ENCODE assay signal across 1 cellular context in genomic region chr1:32179443-32180185, GRCh38.
TF ChIP-seq lines count a peak whose summit lies in the region.

TXLNA (plus strand) TSS chr1:32179675; CDS start chr1:32180346, 671 bp downstream.

TF ChIP-seq in K562, 482 proteins besides CTCF, POLR2A, EP300 and RAD21 (continued from another document and continues in another):
- TF ChIP-seq, protein P1, sequence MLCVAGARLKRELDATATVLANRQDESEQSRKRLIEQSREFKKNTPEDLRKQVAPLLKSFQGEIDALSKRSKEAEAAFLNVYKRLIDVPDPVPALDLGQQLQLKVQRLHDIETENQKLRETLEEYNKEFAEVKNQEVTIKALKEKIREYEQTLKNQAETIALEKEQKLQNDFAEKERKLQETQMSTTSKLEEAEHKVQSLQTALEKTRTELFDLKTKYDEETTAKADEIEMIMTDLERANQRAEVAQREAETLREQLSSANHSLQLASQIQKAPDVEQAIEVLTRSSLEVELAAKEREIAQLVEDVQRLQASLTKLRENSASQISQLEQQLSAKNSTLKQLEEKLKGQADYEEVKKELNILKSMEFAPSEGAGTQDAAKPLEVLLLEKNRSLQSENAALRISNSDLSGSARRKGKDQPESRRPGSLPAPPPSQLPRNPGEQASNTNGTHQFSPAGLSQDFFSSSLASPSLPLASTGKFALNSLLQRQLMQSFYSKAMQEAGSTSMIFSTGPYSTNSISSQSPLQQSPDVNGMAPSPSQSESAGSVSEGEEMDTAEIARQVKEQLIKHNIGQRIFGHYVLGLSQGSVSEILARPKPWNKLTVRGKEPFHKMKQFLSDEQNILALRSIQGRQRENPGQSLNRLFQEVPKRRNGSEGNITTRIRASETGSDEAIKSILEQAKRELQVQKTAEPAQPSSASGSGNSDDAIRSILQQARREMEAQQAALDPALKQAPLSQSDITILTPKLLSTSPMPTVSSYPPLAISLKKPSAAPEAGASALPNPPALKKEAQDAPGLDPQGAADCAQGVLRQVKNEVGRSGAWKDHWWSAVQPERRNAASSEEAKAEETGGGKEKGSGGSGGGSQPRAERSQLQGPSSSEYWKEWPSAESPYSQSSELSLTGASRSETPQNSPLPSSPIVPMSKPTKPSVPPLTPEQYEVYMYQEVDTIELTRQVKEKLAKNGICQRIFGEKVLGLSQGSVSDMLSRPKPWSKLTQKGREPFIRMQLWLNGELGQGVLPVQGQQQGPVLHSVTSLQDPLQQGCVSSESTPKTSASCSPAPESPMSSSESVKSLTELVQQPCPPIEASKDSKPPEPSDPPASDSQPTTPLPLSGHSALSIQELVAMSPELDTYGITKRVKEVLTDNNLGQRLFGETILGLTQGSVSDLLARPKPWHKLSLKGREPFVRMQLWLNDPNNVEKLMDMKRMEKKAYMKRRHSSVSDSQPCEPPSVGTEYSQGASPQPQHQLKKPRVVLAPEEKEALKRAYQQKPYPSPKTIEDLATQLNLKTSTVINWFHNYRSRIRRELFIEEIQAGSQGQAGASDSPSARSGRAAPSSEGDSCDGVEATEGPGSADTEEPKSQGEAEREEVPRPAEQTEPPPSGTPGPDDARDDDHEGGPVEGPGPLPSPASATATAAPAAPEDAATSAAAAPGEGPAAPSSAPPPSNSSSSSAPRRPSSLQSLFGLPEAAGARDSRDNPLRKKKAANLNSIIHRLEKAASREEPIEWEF (CRISPR knock-in tag; IDR thresholded peaks at IDR 0.05) = 0 out of 2 replicates have a peak, but pooled peaks have one; percentile 1
- no peak for TF ChIP-seq SRSF3 (IDR thresholded peaks at IDR 0.05; ENCODE audit: insufficient read depth, low read length)
- 0 out of 2 replicates have a peak, but pooled peaks have one; percentile 56 for TF ChIP-seq ZSCAN29 (IDR thresholded peaks at IDR 0.05)
- TF ChIP-seq, protein P2, sequence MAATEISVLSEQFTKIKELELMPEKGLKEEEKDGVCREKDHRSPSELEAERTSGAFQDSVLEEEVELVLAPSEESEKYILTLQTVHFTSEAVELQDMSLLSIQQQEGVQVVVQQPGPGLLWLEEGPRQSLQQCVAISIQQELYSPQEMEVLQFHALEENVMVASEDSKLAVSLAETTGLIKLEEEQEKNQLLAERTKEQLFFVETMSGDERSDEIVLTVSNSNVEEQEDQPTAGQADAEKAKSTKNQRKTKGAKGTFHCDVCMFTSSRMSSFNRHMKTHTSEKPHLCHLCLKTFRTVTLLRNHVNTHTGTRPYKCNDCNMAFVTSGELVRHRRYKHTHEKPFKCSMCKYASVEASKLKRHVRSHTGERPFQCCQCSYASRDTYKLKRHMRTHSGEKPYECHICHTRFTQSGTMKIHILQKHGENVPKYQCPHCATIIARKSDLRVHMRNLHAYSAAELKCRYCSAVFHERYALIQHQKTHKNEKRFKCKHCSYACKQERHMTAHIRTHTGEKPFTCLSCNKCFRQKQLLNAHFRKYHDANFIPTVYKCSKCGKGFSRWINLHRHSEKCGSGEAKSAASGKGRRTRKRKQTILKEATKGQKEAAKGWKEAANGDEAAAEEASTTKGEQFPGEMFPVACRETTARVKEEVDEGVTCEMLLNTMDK (IDR thresholded peaks at IDR 0.05; ENCODE audit: borderline replicate concordance, insufficient read depth, low read depth, low read length, poor library complexity, severe bottlenecking) = peak; percentile 13
- TF ChIP-seq ZNF384 (IDR thresholded peaks at IDR 0.05; ENCODE audit: low read depth, low read length) = no peak
- no peak for TF ChIP-seq ZNF41 (CRISPR knock-in tag; conservative IDR thresholded peaks at IDR 0.05)
- TF ChIP-seq ARHGAP35 (IDR thresholded peaks at IDR 0.05; ENCODE audit: partially characterized antibody) = no peak
- no peak for TF ChIP-seq ATF1 (CRISPR knock-in tag; IDR thresholded peaks at IDR 0.05)
- peak; percentile 92 for TF ChIP-seq ATF1 (tag; IDR thresholded peaks at IDR 0.05)
- TF ChIP-seq CBX5 (IDR thresholded peaks at IDR 0.05; ENCODE audit: borderline replicate concordance, low read depth) = no peak
- TF ChIP-seq, protein P3, sequence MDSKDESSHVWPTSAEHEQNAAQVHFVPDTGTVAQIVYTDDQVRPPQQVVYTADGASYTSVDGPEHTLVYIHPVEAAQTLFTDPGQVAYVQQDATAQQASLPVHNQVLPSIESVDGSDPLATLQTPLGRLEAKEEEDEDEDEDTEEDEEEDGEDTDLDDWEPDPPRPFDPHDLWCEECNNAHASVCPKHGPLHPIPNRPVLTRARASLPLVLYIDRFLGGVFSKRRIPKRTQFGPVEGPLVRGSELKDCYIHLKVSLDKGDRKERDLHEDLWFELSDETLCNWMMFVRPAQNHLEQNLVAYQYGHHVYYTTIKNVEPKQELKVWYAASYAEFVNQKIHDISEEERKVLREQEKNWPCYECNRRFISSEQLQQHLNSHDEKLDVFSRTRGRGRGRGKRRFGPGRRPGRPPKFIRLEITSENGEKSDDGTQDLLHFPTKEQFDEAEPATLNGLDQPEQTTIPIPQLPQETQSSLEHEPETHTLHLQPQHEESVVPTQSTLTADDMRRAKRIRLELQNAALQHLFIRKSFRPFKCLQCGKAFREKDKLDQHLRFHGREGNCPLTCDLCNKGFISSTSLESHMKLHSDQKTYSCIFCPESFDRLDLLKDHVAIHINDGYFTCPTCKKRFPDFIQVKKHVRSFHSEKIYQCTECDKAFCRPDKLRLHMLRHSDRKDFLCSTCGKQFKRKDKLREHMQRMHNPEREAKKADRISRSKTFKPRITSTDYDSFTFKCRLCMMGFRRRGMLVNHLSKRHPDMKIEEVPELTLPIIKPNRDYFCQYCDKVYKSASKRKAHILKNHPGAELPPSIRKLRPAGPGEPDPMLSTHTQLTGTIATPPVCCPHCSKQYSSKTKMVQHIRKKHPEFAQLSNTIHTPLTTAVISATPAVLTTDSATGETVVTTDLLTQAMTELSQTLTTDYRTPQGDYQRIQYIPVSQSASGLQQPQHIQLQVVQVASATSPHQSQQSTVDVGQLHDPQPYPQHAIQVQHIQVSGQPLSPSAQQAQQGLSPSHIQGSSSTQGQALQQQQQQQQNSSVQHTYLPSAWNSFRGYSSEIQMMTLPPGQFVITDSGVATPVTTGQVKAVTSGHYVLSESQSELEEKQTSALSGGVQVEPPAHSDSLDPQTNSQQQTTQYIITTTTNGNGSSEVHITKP (IDR thresholded peaks at IDR 0.05; ENCODE audit: partially characterized antibody) = peak; percentile 90
- no peak for TF ChIP-seq ZNF277 (CRISPR knock-in tag; IDR thresholded peaks at IDR 0.05; ENCODE audit: borderline replicate concordance)
- TF ChIP-seq TGIF2 (CRISPR knock-in tag; IDR thresholded peaks at IDR 0.05) = peak; percentile 34; the same call in 1 of the 2 replicates
- TF ChIP-seq, protein P4, sequence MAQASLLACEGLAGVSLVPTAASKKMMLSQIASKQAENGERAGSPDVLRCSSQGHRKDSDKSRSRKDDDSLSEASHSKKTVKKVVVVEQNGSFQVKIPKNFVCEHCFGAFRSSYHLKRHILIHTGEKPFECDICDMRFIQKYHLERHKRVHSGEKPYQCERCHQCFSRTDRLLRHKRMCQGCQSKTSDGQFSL (CRISPR knock-in tag; IDR thresholded peaks at IDR 0.05) = 0 out of 2 replicates have a peak, but pooled peaks have one; percentile 1
- TF ChIP-seq, protein P4 (tag; IDR thresholded peaks at IDR 0.05) = 0 out of 4 replicates have a peak, but pooled peaks of 1 of the 2 experiments have one; percentile 4
- no peak for TF ChIP-seq ZKSCAN3 (CRISPR knock-in tag; IDR thresholded peaks at IDR 0.05)
- peak; percentile 72 for TF ChIP-seq BHLHE40 (IDR thresholded peaks at IDR 0.05; ENCODE audit: low read length)
- no peak for TF ChIP-seq WHSC1 (IDR thresholded peaks at IDR 0.05; ENCODE audit: low read length)
- no peak for TF ChIP-seq ADNP (tag; IDR thresholded peaks at IDR 0.05)
- TF ChIP-seq HES1 (IDR thresholded peaks at IDR 0.05; ENCODE audit: low read depth) = no peak
- no peak for TF ChIP-seq PRMT5 (CRISPR knock-in tag; IDR thresholded peaks at IDR 0.05)
- no peak for TF ChIP-seq DNMT1 (IDR thresholded peaks at IDR 0.05)
- peak; percentile 35 to 73; a peak in 2 of 4 replicates for TF ChIP-seq FOXK2 (conservative IDR thresholded peaks at IDR 0.05 in 1 of 2, IDR thresholded peaks at IDR 0.05 in 1 of 2; ENCODE audit: low read depth in 2 of 2)
- no peak for TF ChIP-seq ZBED1 (IDR thresholded peaks at IDR 0.05)
- TF ChIP-seq ZNF589 (CRISPR knock-in tag; IDR thresholded peaks at IDR 0.05; ENCODE audit: low read depth) = peak; percentile 98
- TF ChIP-seq C11orf30 (IDR thresholded peaks at IDR 0.05; ENCODE audit: low read depth) = peak; percentile 35; the same call in 1 of the 2 replicates
- TF ChIP-seq ZNF57 (CRISPR knock-in tag; IDR thresholded peaks at IDR 0.05) = 0 out of 2 replicates have a peak, but pooled peaks have one; percentile 1
- TF ChIP-seq ZBTB2 (IDR thresholded peaks at IDR 0.05) = peak; percentile 96
- TF ChIP-seq SP1 (CRISPR knock-in tag; IDR thresholded peaks at IDR 0.05) = peak; percentile 88
- TF ChIP-seq, protein P5, sequence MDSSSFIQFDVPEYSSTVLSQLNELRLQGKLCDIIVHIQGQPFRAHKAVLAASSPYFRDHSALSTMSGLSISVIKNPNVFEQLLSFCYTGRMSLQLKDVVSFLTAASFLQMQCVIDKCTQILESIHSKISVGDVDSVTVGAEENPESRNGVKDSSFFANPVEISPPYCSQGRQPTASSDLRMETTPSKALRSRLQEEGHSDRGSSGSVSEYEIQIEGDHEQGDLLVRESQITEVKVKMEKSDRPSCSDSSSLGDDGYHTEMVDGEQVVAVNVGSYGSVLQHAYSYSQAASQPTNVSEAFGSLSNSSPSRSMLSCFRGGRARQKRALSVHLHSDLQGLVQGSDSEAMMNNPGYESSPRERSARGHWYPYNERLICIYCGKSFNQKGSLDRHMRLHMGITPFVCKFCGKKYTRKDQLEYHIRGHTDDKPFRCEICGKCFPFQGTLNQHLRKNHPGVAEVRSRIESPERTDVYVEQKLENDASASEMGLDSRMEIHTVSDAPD (CRISPR knock-in tag; IDR thresholded peaks at IDR 0.05) = 0 out of 2 replicates have a peak, but pooled peaks have one; percentile 59
- TF ChIP-seq ZNF584 (CRISPR knock-in tag; IDR thresholded peaks at IDR 0.05; ENCODE audit: low read depth) = peak; percentile 95
- TF ChIP-seq ZZZ3 (IDR thresholded peaks at IDR 0.05) = no peak
- no peak for TF ChIP-seq ETS2 (tag; IDR thresholded peaks at IDR 0.05; ENCODE audit: borderline replicate concordance, poor library complexity, severe bottlenecking)
- TF ChIP-seq GTF2E2 (tag; IDR thresholded peaks at IDR 0.05) = no peak; the same call in 1 of the 2 replicates
- TF ChIP-seq HDAC6 (IDR thresholded peaks at IDR 0.05; ENCODE audit: low read depth, low read length) = no peak
- TF ChIP-seq SMAD4 (CRISPR knock-in tag; conservative IDR thresholded peaks at IDR 0.05) = peak; percentile 91; the same call in 1 of the 2 replicates
- TF ChIP-seq ZNF583 (CRISPR knock-in tag; IDR thresholded peaks at IDR 0.05) = 0 out of 2 replicates have a peak, but pooled peaks have one; percentile 44
- TF ChIP-seq ZNF23 (CRISPR knock-in tag; IDR thresholded peaks at IDR 0.05) = 0 out of 2 replicates have a peak, but pooled peaks have one; percentile 23
- no peak for TF ChIP-seq CLOCK (CRISPR knock-in tag; IDR thresholded peaks at IDR 0.05; ENCODE audit: borderline replicate concordance)
- TF ChIP-seq U2AF2 (optimal IDR thresholded peaks at IDR 0.05; ENCODE audit: low read depth, low read length) = no peak
- TF ChIP-seq RBM25 (IDR thresholded peaks at IDR 0.05; ENCODE audit: low read depth, low read length, severe bottlenecking) = peak; percentile 90
- TF ChIP-seq BRF1 (IDR thresholded peaks at IDR 0.05; ENCODE audit: borderline replicate concordance, extremely low read depth, insufficient read length) = no peak
- no peak for TF ChIP-seq KAT2B (IDR thresholded peaks at IDR 0.05; ENCODE audit: low read depth, low read length)
- no peak for TF ChIP-seq HNRNPH1 (optimal IDR thresholded peaks at IDR 0.05; ENCODE audit: low read depth, low read length)
- TF ChIP-seq KLF10 (CRISPR knock-in tag; IDR thresholded peaks at IDR 0.05) = no peak
- peak; percentile 77 for TF ChIP-seq MEIS2 (IDR thresholded peaks at IDR 0.05; ENCODE audit: partially characterized antibody)
